Comparison of ENCODE assay signal across 1 cellular context in genomic region chr5:141188682-141189081, GRCh38. TPM values are rescaled to one million over a fixed set of nuclear protein-coding genes. Genes with fewer than 3 reads are reported as not detected.
"Had no signal": no experiment of that assay in that cellular context is flagged by ENCODE, and none has a peak within 500 bp of the region (broad histone marks: within the 10 kb centered on the region; RNA-seq: fewer than 3 reads in every experiment).

No MANE protein-coding gene starts in this region.

RNA-seq across cellular contexts. Expression of gene PCDHB9, which starts 1.7 kb away (rescaled TPM):
- total RNA-seq: H7 had no signal

RNA-seq across cellular contexts. Expression of gene PCDHB8, which starts 11.1 kb away (rescaled TPM):
- total RNA-seq: H7 had no signal
